In the genomic region with DNA sequence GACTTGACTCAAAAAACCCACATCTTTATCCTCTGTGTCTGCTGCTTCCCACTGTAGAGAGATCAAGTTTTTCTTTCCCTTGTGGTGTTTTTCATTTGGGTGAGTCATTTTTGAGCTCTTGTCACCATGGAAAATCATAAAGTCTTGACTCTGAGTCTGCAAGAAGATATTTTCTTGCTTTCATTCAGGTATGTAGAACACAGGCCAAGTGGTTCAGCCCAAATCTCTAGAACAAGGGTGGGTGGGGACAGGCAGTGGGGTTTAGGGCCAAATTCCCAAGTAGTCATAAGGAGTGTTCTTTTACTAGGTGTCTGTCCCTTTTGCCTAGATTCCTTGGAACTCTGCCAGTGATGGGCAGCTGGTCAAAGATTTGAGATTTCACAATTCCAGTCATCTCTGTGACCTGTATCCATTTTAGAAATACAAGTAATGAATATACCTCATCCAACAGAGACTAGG, we compare ENCODE assay signal across 1 cellular context.
A peak's percentile ranks its signal among the peaks of the same experiment; 100 is the strongest.
TF ChIP-seq lines count a peak whose summit lies in the region.

No MANE protein-coding gene starts in this region.

TF ChIP-seq in SK-N-SH, 30 proteins besides CTCF, POLR2A, EP300 and RAD21 (continued from another document):
- TF ChIP-seq, protein P1, sequence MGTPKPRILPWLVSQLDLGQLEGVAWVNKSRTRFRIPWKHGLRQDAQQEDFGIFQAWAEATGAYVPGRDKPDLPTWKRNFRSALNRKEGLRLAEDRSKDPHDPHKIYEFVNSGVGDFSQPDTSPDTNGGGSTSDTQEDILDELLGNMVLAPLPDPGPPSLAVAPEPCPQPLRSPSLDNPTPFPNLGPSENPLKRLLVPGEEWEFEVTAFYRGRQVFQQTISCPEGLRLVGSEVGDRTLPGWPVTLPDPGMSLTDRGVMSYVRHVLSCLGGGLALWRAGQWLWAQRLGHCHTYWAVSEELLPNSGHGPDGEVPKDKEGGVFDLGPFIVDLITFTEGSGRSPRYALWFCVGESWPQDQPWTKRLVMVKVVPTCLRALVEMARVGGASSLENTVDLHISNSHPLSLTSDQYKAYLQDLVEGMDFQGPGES (IDR thresholded peaks at IDR 0.05; ENCODE audit: low read depth, low read length), result no peak
- TF ChIP-seq MXI1 (IDR thresholded peaks at IDR 0.05; ENCODE audit: low read depth, low read length) (no peak), FOSL2 (IDR thresholded peaks at IDR 0.05; ENCODE audit: borderline replicate concordance, low read depth) (peak; percentile 93), NFIC (IDR thresholded peaks at IDR 0.05; ENCODE audit: borderline replicate concordance) (peak; percentile 74), RCOR1 (IDR thresholded peaks at IDR 0.05; ENCODE audit: low read length) (no peak), YY1 (IDR thresholded peaks at IDR 0.05; ENCODE audit: low read depth) (no peak), TCF12 (IDR thresholded peaks at IDR 0.05) (peak; percentile 73), NRF1 (IDR thresholded peaks at IDR 0.05; ENCODE audit: low read depth, low read length) (no peak), JUND (IDR thresholded peaks at IDR 0.05) (peak; percentile 76)
- TF ChIP-seq, protein P2, sequence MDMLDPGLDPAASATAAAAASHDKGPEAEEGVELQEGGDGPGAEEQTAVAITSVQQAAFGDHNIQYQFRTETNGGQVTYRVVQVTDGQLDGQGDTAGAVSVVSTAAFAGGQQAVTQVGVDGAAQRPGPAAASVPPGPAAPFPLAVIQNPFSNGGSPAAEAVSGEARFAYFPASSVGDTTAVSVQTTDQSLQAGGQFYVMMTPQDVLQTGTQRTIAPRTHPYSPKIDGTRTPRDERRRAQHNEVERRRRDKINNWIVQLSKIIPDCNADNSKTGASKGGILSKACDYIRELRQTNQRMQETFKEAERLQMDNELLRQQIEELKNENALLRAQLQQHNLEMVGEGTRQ (IDR thresholded peaks at IDR 0.05; ENCODE audit: borderline replicate concordance, low read depth, low read length), result no peak
- TF ChIP-seq, protein P3, sequence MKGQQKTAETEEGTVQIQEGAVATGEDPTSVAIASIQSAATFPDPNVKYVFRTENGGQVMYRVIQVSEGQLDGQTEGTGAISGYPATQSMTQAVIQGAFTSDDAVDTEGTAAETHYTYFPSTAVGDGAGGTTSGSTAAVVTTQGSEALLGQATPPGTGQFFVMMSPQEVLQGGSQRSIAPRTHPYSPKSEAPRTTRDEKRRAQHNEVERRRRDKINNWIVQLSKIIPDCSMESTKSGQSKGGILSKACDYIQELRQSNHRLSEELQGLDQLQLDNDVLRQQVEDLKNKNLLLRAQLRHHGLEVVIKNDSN (IDR thresholded peaks at IDR 0.05; ENCODE audit: borderline replicate concordance, low read depth), result no peak
- TF ChIP-seq, protein P4, sequence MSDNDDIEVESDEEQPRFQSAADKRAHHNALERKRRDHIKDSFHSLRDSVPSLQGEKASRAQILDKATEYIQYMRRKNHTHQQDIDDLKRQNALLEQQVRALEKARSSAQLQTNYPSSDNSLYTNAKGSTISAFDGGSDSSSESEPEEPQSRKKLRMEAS (IDR thresholded peaks at IDR 0.05; ENCODE audit: low read depth), result no peak
- TF ChIP-seq, protein P5, sequence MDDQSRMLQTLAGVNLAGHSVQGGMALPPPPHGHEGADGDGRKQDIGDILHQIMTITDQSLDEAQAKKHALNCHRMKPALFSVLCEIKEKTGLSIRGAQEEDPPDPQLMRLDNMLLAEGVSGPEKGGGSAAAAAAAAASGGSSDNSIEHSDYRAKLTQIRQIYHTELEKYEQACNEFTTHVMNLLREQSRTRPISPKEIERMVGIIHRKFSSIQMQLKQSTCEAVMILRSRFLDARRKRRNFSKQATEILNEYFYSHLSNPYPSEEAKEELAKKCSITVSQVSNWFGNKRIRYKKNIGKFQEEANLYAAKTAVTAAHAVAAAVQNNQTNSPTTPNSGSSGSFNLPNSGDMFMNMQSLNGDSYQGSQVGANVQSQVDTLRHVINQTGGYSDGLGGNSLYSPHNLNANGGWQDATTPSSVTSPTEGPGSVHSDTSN (IDR thresholded peaks at IDR 0.05), result peak; percentile 70
